11 cellular contexts compared by ENCODE assay signal in genomic region chr12:55725556-55725955, GRCh38. TPM values are rescaled to one million over a fixed set of nuclear protein-coding genes. Genes with fewer than 3 reads are reported as not detected.
DNase-seq lines count a peak whose midpoint lies in the region; ATAC-seq and TF ChIP-seq lines count a peak whose summit lies in the region.
"Had no signal": no experiment of that assay in that cellular context is flagged by ENCODE, and none has a peak within 500 bp of the region (broad histone marks: within the 10 kb centered on the region; RNA-seq: fewer than 3 reads in every experiment).

No MANE protein-coding gene starts in this region.

- H3K36me3 ChIP-seq in GM23248 (ENCODE audit: low read depth) (peaks cover 36% of the 10 kb centered on the region), endodermal cell (ENCODE audit: control insufficient read depth, insufficient read depth, low read length) (peaks cover 50% of the 10 kb centered on the region), rectal smooth muscle tissue (ENCODE audit: control insufficient read depth, insufficient read depth, low read length) (peaks cover 24% of the 10 kb centered on the region), upper lobe of right lung (peaks cover 51% of the 10 kb centered on the region)

- no peaks in the 10 kb centered on the region for H3K9me2 ChIP-seq in GM23248 (ENCODE audit: insufficient read depth)

- in situ Hi-C loops in GM23248 (cut with MboI) (no loop called here), KBM-7 (cut with MboI; ENCODE audit: low pct_unique_long_range_greater_than_20kb, low sequenced_read_pairs) (no loop called here)

- no peaks in the 10 kb centered on the region for H3K27me3 Mint-ChIP-seq in endodermal cell (ENCODE audit: insufficient read depth)
- H3K27me3 Mint-ChIP-seq: activated naive CD8-positive, alpha-beta T cell treated with anti-CD3 and anti-CD28 coated beads, Interleukin-2, amount 50 U/mL, for 24 hours had no signal

- H3K27ac ChIP-seq in GM23248 (peak overlapping the region; percentile 2; the same call in 1 of the 2 replicates), endodermal cell (ENCODE audit: low read depth, low read length) (no peak overlapping the region), rectal smooth muscle tissue (ENCODE audit: low read depth, low read length) (peak overlapping the region; percentile 51), upper lobe of right lung (no peak overlapping the region)

- peaks cover 36% of the 10 kb centered on the region for H3K79me2 ChIP-seq in GM23248 (ENCODE audit: insufficient read depth)

- no peak overlapping the region for H3K27ac Mint-ChIP-seq in endodermal cell

- H3K27me3 ChIP-seq in GM23248 (replicated peaks; ENCODE audit: insufficient read depth), result no peaks in the 10 kb centered on the region
- H3K27me3 ChIP-seq in endodermal cell (ENCODE audit: control insufficient read depth, insufficient read depth, low read length, poor library complexity, severe bottlenecking), result no peaks in the 10 kb centered on the region
- H3K27me3 ChIP-seq in rectal smooth muscle tissue (ENCODE audit: control insufficient read depth, insufficient read depth, low read length), result no peaks in the 10 kb centered on the region
- H3K27me3 ChIP-seq in upper lobe of right lung, result no peaks in the 10 kb centered on the region
- H3K27me3 ChIP-seq: upper lobe of left lung had no signal

- peak overlapping the region; percentile 85 for H3K4me3 Mint-ChIP-seq in endodermal cell
- H3K4me3 Mint-ChIP-seq: activated naive CD8-positive, alpha-beta T cell treated with anti-CD3 and anti-CD28 coated beads, Interleukin-2, amount 50 U/mL, for 24 hours had no signal

- H3K9me3 Mint-ChIP-seq in endodermal cell, result no peaks in the 10 kb centered on the region
- H3K9me3 Mint-ChIP-seq: activated naive CD8-positive, alpha-beta T cell treated with anti-CD3 and anti-CD28 coated beads, Interleukin-2, amount 50 U/mL, for 24 hours had no signal

- no peak for TF ChIP-seq CTCF in endodermal cell (conservative IDR thresholded peaks at IDR 0.05)
- no peak for TF ChIP-seq CTCF in upper lobe of right lung (IDR thresholded peaks at IDR 0.05)

- peaks cover 72% of the 10 kb centered on the region for H3F3A ChIP-seq in GM23248 (ENCODE audit: insufficient read depth)

- H3K4me3 ChIP-seq in GM23248 (no peak overlapping the region; the same call in 1 of the 2 replicates), endodermal cell (ENCODE audit: low read length) (peak overlapping the region; percentile 92), rectal smooth muscle tissue (ENCODE audit: low read length) (no peak overlapping the region), upper lobe of right lung (no peak overlapping the region)

- H3K4me1 Mint-ChIP-seq in endodermal cell, result peaks cover 28% of the 10 kb centered on the region

- H3K9ac ChIP-seq in GM23248 (peak overlapping the region; percentile 97), endodermal cell (ENCODE audit: extremely low read depth, low read length, poor library complexity, severe bottlenecking) (no peak overlapping the region), rectal smooth muscle tissue (ENCODE audit: low read length) (no peak overlapping the region)

- peaks cover 40% of the 10 kb centered on the region for H3K4me1 ChIP-seq in GM23248 (ENCODE audit: insufficient read depth)
- peaks cover 8% of the 10 kb centered on the region for H3K4me1 ChIP-seq in endodermal cell (ENCODE audit: control insufficient read depth, insufficient read depth, low read length)
- peaks cover 29% of the 10 kb centered on the region for H3K4me1 ChIP-seq in rectal smooth muscle tissue (ENCODE audit: control insufficient read depth, insufficient read depth, low read length)
- H3K4me1 ChIP-seq in upper lobe of right lung, result peaks cover 48% of the 10 kb centered on the region

- 0 out of 2 replicates have a peak, but pooled peaks cover 3% of the 10 kb centered on the region for H4K20me1 ChIP-seq in GM23248 (ENCODE audit: insufficient read depth)

- H3K36me3 Mint-ChIP-seq in endodermal cell (ENCODE audit: low read depth), result peaks cover 39% of the 10 kb centered on the region

- 46 to 49% methylated on average over 3 of the region's 3 CpGs for WGBS in GM23248 (ENCODE audit: low coverage in 1 of 2, low lambda C conversion rate in 2 of 2, missing lambda C conversion rate in 2 of 2), 2 experiments
- 83 to 85% methylated on average over 2 to 3 of the region's 3 CpGs for WGBS in endodermal cell (ENCODE audit: insufficient coverage in 1 of 2, insufficient read length in 1 of 2), 2 experiments

- no peak for ATAC-seq in upper lobe of right lung
- ATAC-seq: activated naive CD8-positive, alpha-beta T cell treated with anti-CD3 and anti-CD28 coated beads, Interleukin-2, amount 50 U/mL, for 24 hours had no signal

- H3K9me3 ChIP-seq in GM23248 (ENCODE audit: low read depth) (no peaks in the 10 kb centered on the region), endodermal cell (ENCODE audit: control insufficient read depth, low read length) (no peaks in the 10 kb centered on the region), upper lobe of right lung (no peaks in the 10 kb centered on the region)
- H3K9me3 ChIP-seq: upper lobe of left lung had no signal

- peak; percentile 2 for DNase-seq in GM23248
- no peak for DNase-seq in endodermal cell
- no peak for DNase-seq in stimulated activated CD4-positive, alpha-beta T cell treated with anti-CD3 and anti-CD28 coated beads, Interleukin-12 subunit alpha, Interleukin-12 subunit beta, amount 100 ng/mL, for 4 hours
- no peak for DNase-seq in KBM-7
- DNase-seq in upper lobe of right lung, result no peak
- DNase-seq: activated naive CD8-positive, alpha-beta T cell treated with anti-CD3 and anti-CD28 coated beads, Interleukin-2, amount 50 U/mL, for 24 hours; DMS 273 treated with DMSO at 0.1 percent for 48 hours; NCI-H1694; T-helper 2 cell; upper lobe of left lung had no signal

- peak overlapping the region; percentile 99 for H3K4me2 ChIP-seq in GM23248 (ENCODE audit: unreplicated experiment)

- no peak overlapping the region for H2AFZ ChIP-seq in GM23248

- intact Hi-C loops in upper lobe of right lung (cut with DNase I), result no loop called here

RNA-seq across cellular contexts. Expression of gene CD63, which starts 3.3 kb away (rescaled TPM):
- total RNA-seq in GM23248 (2014; rRNA removed; shearing (Covaris generic)), result 1,521 and 1,535 TPM in 2 replicates
- 3,562 and 3,671 TPM in 2 replicates for polyA plus RNA-seq in GM23248 (2016; fragmentation: Nextera tagmentation; extraction: Ambion mirVana)
- total RNA-seq in endodermal cell (1,000 to 10,000 TPM in 1 of 2 donors, 100 to 1,000 TPM in 1; 879 to 1,041 TPM), upper lobe of right lung (1,158 TPM)
- 447 TPM for polyA plus RNA-seq in endodermal cell (2013, experiment 1 of 2)
- polyA plus RNA-seq in endodermal cell (2013, experiment 2 of 2), result 444 TPM

RNA-seq across cellular contexts. Expression of gene RDH5, which starts 5.4 kb away (rescaled TPM):
- 15.4 and 27.2 TPM in 2 replicates for total RNA-seq in GM23248 (2014; rRNA removed; shearing (Covaris generic))
- 15.6 and 17.6 TPM in 2 replicates for polyA plus RNA-seq in GM23248 (2016; fragmentation: Nextera tagmentation; extraction: Ambion mirVana)
- total RNA-seq in endodermal cell (1 to 10 TPM; 4.1 to 7.4 TPM), upper lobe of right lung (6.0 TPM)
- polyA plus RNA-seq in endodermal cell (2013, experiment 1 of 2), result 4.7 TPM
- polyA plus RNA-seq in endodermal cell (2013, experiment 2 of 2), result 3.5 TPM

RNA-seq across cellular contexts. Expression of gene BLOC1S1, which starts 9.7 kb away (rescaled TPM):
- 47.6 and 110 TPM in 2 replicates for total RNA-seq in GM23248 (2014; rRNA removed; shearing (Covaris generic))
- polyA plus RNA-seq in GM23248 (2016; fragmentation: Nextera tagmentation; extraction: Ambion mirVana), result 193 and 197 TPM in 2 replicates
- total RNA-seq in endodermal cell (100 to 1,000 TPM in 1 of 2 donors, 10 to 100 TPM in 1; 95.1 to 102 TPM), upper lobe of right lung (129 TPM)
- 93.0 TPM for polyA plus RNA-seq in endodermal cell (2013, experiment 1 of 2)
- 94.7 TPM for polyA plus RNA-seq in endodermal cell (2013, experiment 2 of 2)

RNA-seq across cellular contexts. Expression of gene GDF11, which starts 17.4 kb away (rescaled TPM):
- 2.1 and 9.9 TPM in 2 replicates for total RNA-seq in GM23248 (2014; rRNA removed; shearing (Covaris generic))
- 0.56 and 0.67 TPM in 2 replicates for polyA plus RNA-seq in GM23248 (2016; fragmentation: Nextera tagmentation; extraction: Ambion mirVana)
- total RNA-seq in endodermal cell (10 to 100 TPM; 29.8 to 33.0 TPM), upper lobe of right lung (5.8 TPM)
- polyA plus RNA-seq in endodermal cell (2013, experiment 1 of 2), result 32.4 TPM
- 28.6 TPM for polyA plus RNA-seq in endodermal cell (2013, experiment 2 of 2)

RNA-seq across cellular contexts. Expression of gene ITGA7, which starts 17.9 kb away (rescaled TPM):
- total RNA-seq in GM23248 (2014; rRNA removed; shearing (Covaris generic)), result 6.6 and 7.2 TPM in 2 replicates
- 2.0 and 2.1 TPM in 2 replicates for polyA plus RNA-seq in GM23248 (2016; fragmentation: Nextera tagmentation; extraction: Ambion mirVana)
- total RNA-seq in endodermal cell (100 to 1,000 TPM; 106 to 122 TPM), upper lobe of right lung (14.7 TPM)
- 77.3 TPM for polyA plus RNA-seq in endodermal cell (2013, experiment 1 of 2)
- 71.6 TPM for polyA plus RNA-seq in endodermal cell (2013, experiment 2 of 2)

Comparison
In these comparisons a context has a peak if more than half of its experiments do, and no peak if none do; other contexts are left out.
1. H3K27ac ChIP-seq: peak in GM23248 (single experiment) and rectal smooth muscle tissue (single experiment); none in endodermal cell (single experiment) and upper lobe of right lung (single experiment).